In genomic region chr2:189287363-189287762, GRCh38 we compare ENCODE assay signal across 1 cellular context.
TF ChIP-seq lines count a peak whose summit lies in the region.

No MANE protein-coding gene starts in this region.

TF ChIP-seq in IMR-90, 13 proteins besides CTCF, POLR2A, EP300 and RAD21:
- TF ChIP-seq ELK1 (IDR thresholded peaks at IDR 0.05; ENCODE audit: borderline replicate concordance, low read depth, low read length) (no peak), SMC3 (IDR thresholded peaks at IDR 0.05; ENCODE audit: low read depth, low read length) (no peak), MAFK (IDR thresholded peaks at IDR 0.05; ENCODE audit: low read depth, low read length) (no peak), FOS (IDR thresholded peaks at IDR 0.05; ENCODE audit: low read depth, low read length) (no peak)
TF ChIP-seq in IMR-90: peak in this region for 0.
